In genomic region chr6:139219271-139219729, GRCh38 we compare ENCODE assay signal across 8 cellular contexts.
DNase-seq lines count a peak whose midpoint lies in the region; FAIRE-seq and TF ChIP-seq lines count a peak whose summit lies in the region.

No MANE protein-coding gene starts in this region.

- no peaks in the 10 kb centered on the region for H3K36me3 Mint-ChIP-seq in activated T-helper 1 cell treated with anti-CD3 and anti-CD28 coated beads, Interleukin-12 subunit alpha, Interleukin-12 subunit beta, Interleukin-2, Interleukin-4 antibody, amounts not matched to agents 30 ng/mL and 10 ng/mL and 1 ng/mL, durations not matched to agents 14 hours and 24 hours and 36 hours (ENCODE audit: low read depth)

- H3K27me3 Mint-ChIP-seq in activated T-helper 1 cell treated with anti-CD3 and anti-CD28 coated beads, Interleukin-12 subunit alpha, Interleukin-12 subunit beta, Interleukin-2, Interleukin-4 antibody, amounts not matched to agents 30 ng/mL and 10 ng/mL and 1 ng/mL, durations not matched to agents 14 hours and 24 hours and 36 hours (ENCODE audit: insufficient read depth), result no peaks in the 10 kb centered on the region

- H3K4me3 ChIP-seq in fibroblast of the aortic adventitia (ENCODE audit: low read depth, low read length) (no peak overlapping the region), neuron (ENCODE audit: low read length) (peak overlapping the region; percentile 25), stomach smooth muscle (ENCODE audit: low read length in 2 of 2) (peak overlapping the region; percentile 29 to 57)

- peaks cover 10% of the 10 kb centered on the region for H3K4me1 Mint-ChIP-seq in activated T-helper 1 cell treated with anti-CD3 and anti-CD28 coated beads, Interleukin-12 subunit alpha, Interleukin-12 subunit beta, Interleukin-2, Interleukin-4 antibody, amounts not matched to agents 30 ng/mL and 10 ng/mL and 1 ng/mL, durations not matched to agents 14 hours and 24 hours and 36 hours (ENCODE audit: low read depth)

- peak overlapping the region; percentile 61 for H3K27ac Mint-ChIP-seq in activated T-helper 1 cell treated with anti-CD3 and anti-CD28 coated beads, Interleukin-12 subunit alpha, Interleukin-12 subunit beta, Interleukin-2, Interleukin-4 antibody, amounts not matched to agents 30 ng/mL and 10 ng/mL and 1 ng/mL, durations not matched to agents 14 hours and 24 hours and 36 hours

- peak overlapping the region; percentile 35 for H2AFZ ChIP-seq in neuron (ENCODE audit: low read depth, low read length)

- H3K4me3 Mint-ChIP-seq in activated T-helper 1 cell treated with anti-CD3 and anti-CD28 coated beads, Interleukin-12 subunit alpha, Interleukin-12 subunit beta, Interleukin-2, Interleukin-4 antibody, amounts not matched to agents 30 ng/mL and 10 ng/mL and 1 ng/mL, durations not matched to agents 14 hours and 24 hours and 36 hours, result peak overlapping the region; percentile 38

- H3K9ac ChIP-seq in stomach smooth muscle (ENCODE audit: low read length in 2 of 2), result peak overlapping the region in 1 of 2 donors; percentile 29

- no peaks in the 10 kb centered on the region for H3K9me3 ChIP-seq in neuron (ENCODE audit: low read length)
- H3K9me3 ChIP-seq in stomach smooth muscle (ENCODE audit: control insufficient read depth in 2 of 2, low read length in 2 of 2), result no peaks in the 10 kb centered on the region

- peak; percentile 78 for DNase-seq in ELR (ENCODE audit: low read depth)
- DNase-seq in H54 (ENCODE audit: insufficient read length, low spot score), result peak; percentile 44
- peak; percentile 99 for DNase-seq in LHCN-M2 (ENCODE audit: low read depth)
- peak; percentile 89 for DNase-seq in RPMI7951 (ENCODE audit: low read depth)
- peak; percentile 62 for DNase-seq in activated T-helper 1 cell treated with anti-CD3 and anti-CD28 coated beads, Interleukin-12 subunit alpha, Interleukin-12 subunit beta, Interleukin-2, Interleukin-4 antibody, amounts not matched to agents 30 ng/mL and 10 ng/mL and 1 ng/mL, durations not matched to agents 14 hours and 24 hours and 36 hours (ENCODE audit: low spot score)
- DNase-seq in fibroblast of the aortic adventitia (ENCODE audit: low read depth), result peak; percentile 95

- peak overlapping the region; percentile 49 for H3K27ac ChIP-seq in stomach smooth muscle (ENCODE audit: low read length)

- no peak for TF ChIP-seq POLR2A in H54 (IDR thresholded peaks at IDR 0.05; ENCODE audit: low read depth, low read length)

- no peaks in the 10 kb centered on the region for H3K4me1 ChIP-seq in neuron (ENCODE audit: insufficient read depth, low read length)
- H3K4me1 ChIP-seq in stomach smooth muscle (ENCODE audit: control insufficient read depth, insufficient read depth, low read length), result peaks cover 9% of the 10 kb centered on the region

- intact Hi-C loops in activated T-helper 1 cell treated with anti-CD3 and anti-CD28 coated beads, Interleukin-12 subunit alpha, Interleukin-12 subunit beta, Interleukin-2, Interleukin-4 antibody, amounts not matched to agents 30 ng/mL and 10 ng/mL and 1 ng/mL, durations not matched to agents 14 hours and 24 hours and 36 hours (cut with micrococcal nuclease), result loop anchor here (1.0 to 2.0 kb wide), 6 partner anchors 30 to 403 kb away; partner anchors contain the start of gene TXLNB

- peak; percentile 95 for TF ChIP-seq CTCF in fibroblast of the aortic adventitia (IDR thresholded peaks at IDR 0.05; ENCODE audit: insufficient read depth, low read length)

- H3K36me3 ChIP-seq in neuron (ENCODE audit: insufficient read depth, low read length) (no peaks in the 10 kb centered on the region), stomach smooth muscle (ENCODE audit: control insufficient read depth in 2 of 2, insufficient read depth in 2 of 2, low read length in 2 of 2) (no peaks in the 10 kb centered on the region)

- no peaks in the 10 kb centered on the region for H3K27me3 ChIP-seq in neuron (ENCODE audit: insufficient read depth, low read length)
- H3K27me3 ChIP-seq in stomach smooth muscle (ENCODE audit: control insufficient read depth in 1 of 2, insufficient read depth in 2 of 2, low read length in 2 of 2), result no peaks in the 10 kb centered on the region

- H3K9me3 Mint-ChIP-seq in activated T-helper 1 cell treated with anti-CD3 and anti-CD28 coated beads, Interleukin-12 subunit alpha, Interleukin-12 subunit beta, Interleukin-2, Interleukin-4 antibody, amounts not matched to agents 30 ng/mL and 10 ng/mL and 1 ng/mL, durations not matched to agents 14 hours and 24 hours and 36 hours, result peaks cover 3% of the 10 kb centered on the region

- peak; percentile 61 for FAIRE-seq in H54 (lab: Jason Lieb, UNC)

Comparison
In these comparisons a context has a peak if more than half of its experiments do, and no peak if none do; other contexts are left out.
1. DNase-seq: peak in every context shown above with its lines; median percentile 99 in LHCN-M2; 95 in fibroblast of the aortic adventitia; 89 in RPMI7951; 78 in ELR; 62 in activated T-helper 1 cell treated with anti-CD3 and anti-CD28 coated beads, Interleukin-12 subunit alpha, Interleukin-12 subunit beta, Interleukin-2, Interleukin-4 antibody, amounts not matched to agents 30 ng/mL and 10 ng/mL and 1 ng/mL, durations not matched to agents 14 hours and 24 hours and 36 hours; 44 in H54.